ENCODE assay signal across 1 cellular context in genomic region chr12:6534914-6535696, GRCh38.
A peak's percentile ranks its signal among the peaks of the same experiment; 100 is the strongest.
TF ChIP-seq lines count a peak whose summit lies in the region.

No MANE protein-coding gene starts in this region.

TF ChIP-seq in K562, 482 proteins besides CTCF, POLR2A, EP300 and RAD21 (continued from another document and continues in another):
- peak; percentile 32; the same call in 1 of the 2 replicates for TF ChIP-seq MYC (IDR thresholded peaks at IDR 0.05; ENCODE audit: low read depth, low read length)
- TF ChIP-seq MYC (CRISPR knock-in tag; IDR thresholded peaks at IDR 0.05; ENCODE audit: borderline replicate concordance, low read depth): peak; percentile 43; the same call in 1 of the 2 replicates
- TF ChIP-seq ETV1 (tag; conservative IDR thresholded peaks at IDR 0.05; ENCODE audit: low read depth): 0 out of 2 replicates have a peak, but pooled peaks have one; percentile 10
- TF ChIP-seq ARID1B (IDR thresholded peaks at IDR 0.05): no peak
- no peak for TF ChIP-seq PRMT5 (CRISPR knock-in tag; IDR thresholded peaks at IDR 0.05)
- TF ChIP-seq KAT2B (IDR thresholded peaks at IDR 0.05; ENCODE audit: low read depth, low read length): no peak
- TF ChIP-seq NRF1 (conservative IDR thresholded peaks at IDR 0.05 in 1 of 2, IDR thresholded peaks at IDR 0.05 in 1 of 2): peak; percentile 69 to 76
- TF ChIP-seq, protein P1, sequence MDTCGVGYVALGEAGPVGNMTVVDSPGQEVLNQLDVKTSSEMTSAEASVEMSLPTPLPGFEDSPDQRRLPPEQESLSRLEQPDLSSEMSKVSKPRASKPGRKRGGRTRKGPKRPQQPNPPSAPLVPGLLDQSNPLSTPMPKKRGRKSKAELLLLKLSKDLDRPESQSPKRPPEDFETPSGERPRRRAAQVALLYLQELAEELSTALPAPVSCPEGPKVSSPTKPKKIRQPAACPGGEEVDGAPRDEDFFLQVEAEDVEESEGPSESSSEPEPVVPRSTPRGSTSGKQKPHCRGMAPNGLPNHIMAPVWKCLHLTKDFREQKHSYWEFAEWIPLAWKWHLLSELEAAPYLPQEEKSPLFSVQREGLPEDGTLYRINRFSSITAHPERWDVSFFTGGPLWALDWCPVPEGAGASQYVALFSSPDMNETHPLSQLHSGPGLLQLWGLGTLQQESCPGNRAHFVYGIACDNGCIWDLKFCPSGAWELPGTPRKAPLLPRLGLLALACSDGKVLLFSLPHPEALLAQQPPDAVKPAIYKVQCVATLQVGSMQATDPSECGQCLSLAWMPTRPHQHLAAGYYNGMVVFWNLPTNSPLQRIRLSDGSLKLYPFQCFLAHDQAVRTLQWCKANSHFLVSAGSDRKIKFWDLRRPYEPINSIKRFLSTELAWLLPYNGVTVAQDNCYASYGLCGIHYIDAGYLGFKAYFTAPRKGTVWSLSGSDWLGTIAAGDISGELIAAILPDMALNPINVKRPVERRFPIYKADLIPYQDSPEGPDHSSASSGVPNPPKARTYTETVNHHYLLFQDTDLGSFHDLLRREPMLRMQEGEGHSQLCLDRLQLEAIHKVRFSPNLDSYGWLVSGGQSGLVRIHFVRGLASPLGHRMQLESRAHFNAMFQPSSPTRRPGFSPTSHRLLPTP (IDR thresholded peaks at IDR 0.05; ENCODE audit: borderline replicate concordance, extremely low read depth, insufficient read length): no peak
- no peak for TF ChIP-seq NR1H2 (CRISPR knock-in tag; IDR thresholded peaks at IDR 0.05)
- TF ChIP-seq RBM15 (IDR thresholded peaks at IDR 0.05; ENCODE audit: insufficient read depth, low read length): no peak
- TF ChIP-seq, protein P2, sequence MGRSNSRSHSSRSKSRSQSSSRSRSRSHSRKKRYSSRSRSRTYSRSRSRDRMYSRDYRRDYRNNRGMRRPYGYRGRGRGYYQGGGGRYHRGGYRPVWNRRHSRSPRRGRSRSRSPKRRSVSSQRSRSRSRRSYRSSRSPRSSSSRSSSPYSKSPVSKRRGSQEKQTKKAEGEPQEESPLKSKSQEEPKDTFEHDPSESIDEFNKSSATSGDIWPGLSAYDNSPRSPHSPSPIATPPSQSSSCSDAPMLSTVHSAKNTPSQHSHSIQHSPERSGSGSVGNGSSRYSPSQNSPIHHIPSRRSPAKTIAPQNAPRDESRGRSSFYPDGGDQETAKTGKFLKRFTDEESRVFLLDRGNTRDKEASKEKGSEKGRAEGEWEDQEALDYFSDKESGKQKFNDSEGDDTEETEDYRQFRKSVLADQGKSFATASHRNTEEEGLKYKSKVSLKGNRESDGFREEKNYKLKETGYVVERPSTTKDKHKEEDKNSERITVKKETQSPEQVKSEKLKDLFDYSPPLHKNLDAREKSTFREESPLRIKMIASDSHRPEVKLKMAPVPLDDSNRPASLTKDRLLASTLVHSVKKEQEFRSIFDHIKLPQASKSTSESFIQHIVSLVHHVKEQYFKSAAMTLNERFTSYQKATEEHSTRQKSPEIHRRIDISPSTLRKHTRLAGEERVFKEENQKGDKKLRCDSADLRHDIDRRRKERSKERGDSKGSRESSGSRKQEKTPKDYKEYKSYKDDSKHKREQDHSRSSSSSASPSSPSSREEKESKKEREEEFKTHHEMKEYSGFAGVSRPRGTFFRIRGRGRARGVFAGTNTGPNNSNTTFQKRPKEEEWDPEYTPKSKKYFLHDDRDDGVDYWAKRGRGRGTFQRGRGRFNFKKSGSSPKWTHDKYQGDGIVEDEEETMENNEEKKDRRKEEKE (IDR thresholded peaks at IDR 0.05; ENCODE audit: borderline replicate concordance in 1 of 2, control insufficient read depth in 1 of 2, low read depth in 2 of 2, low read length in 1 of 2): 0 out of 4 replicates have a peak, but pooled peaks of 1 of the 2 experiments have one; percentile 16
- peak; percentile 96 for TF ChIP-seq RBFOX2 (IDR thresholded peaks at IDR 0.05; ENCODE audit: low read depth, low read length)
- TF ChIP-seq DDX20 (tag; IDR thresholded peaks at IDR 0.05; ENCODE audit: low read depth): no peak
- TF ChIP-seq CXXC5 (CRISPR knock-in tag; IDR thresholded peaks at IDR 0.05): no peak
- TF ChIP-seq ZNF133 (CRISPR knock-in tag; IDR thresholded peaks at IDR 0.05): no peak
- no peak for TF ChIP-seq SPI1 (IDR thresholded peaks at IDR 0.05; ENCODE audit: borderline replicate concordance, low read depth, low read length)
- TF ChIP-seq, protein P3, sequence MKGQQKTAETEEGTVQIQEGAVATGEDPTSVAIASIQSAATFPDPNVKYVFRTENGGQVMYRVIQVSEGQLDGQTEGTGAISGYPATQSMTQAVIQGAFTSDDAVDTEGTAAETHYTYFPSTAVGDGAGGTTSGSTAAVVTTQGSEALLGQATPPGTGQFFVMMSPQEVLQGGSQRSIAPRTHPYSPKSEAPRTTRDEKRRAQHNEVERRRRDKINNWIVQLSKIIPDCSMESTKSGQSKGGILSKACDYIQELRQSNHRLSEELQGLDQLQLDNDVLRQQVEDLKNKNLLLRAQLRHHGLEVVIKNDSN (CRISPR knock-in tag; IDR thresholded peaks at IDR 0.05): peak; percentile 95
- TF ChIP-seq BDP1 (IDR thresholded peaks at IDR 0.05; ENCODE audit: insufficient read depth, insufficient read length): no peak
- no peak for TF ChIP-seq ZNF12 (CRISPR knock-in tag; IDR thresholded peaks at IDR 0.05)
- TF ChIP-seq MED1 (CRISPR knock-in tag; IDR thresholded peaks at IDR 0.05; ENCODE audit: borderline replicate concordance): no peak
- no peak for TF ChIP-seq THAP7 (CRISPR knock-in tag; IDR thresholded peaks at IDR 0.05)
- no peak for TF ChIP-seq ZNF324 (CRISPR knock-in tag; IDR thresholded peaks at IDR 0.05)
- no peak for TF ChIP-seq SREBF2 (CRISPR knock-in tag; IDR thresholded peaks at IDR 0.05)
- TF ChIP-seq, protein P4, sequence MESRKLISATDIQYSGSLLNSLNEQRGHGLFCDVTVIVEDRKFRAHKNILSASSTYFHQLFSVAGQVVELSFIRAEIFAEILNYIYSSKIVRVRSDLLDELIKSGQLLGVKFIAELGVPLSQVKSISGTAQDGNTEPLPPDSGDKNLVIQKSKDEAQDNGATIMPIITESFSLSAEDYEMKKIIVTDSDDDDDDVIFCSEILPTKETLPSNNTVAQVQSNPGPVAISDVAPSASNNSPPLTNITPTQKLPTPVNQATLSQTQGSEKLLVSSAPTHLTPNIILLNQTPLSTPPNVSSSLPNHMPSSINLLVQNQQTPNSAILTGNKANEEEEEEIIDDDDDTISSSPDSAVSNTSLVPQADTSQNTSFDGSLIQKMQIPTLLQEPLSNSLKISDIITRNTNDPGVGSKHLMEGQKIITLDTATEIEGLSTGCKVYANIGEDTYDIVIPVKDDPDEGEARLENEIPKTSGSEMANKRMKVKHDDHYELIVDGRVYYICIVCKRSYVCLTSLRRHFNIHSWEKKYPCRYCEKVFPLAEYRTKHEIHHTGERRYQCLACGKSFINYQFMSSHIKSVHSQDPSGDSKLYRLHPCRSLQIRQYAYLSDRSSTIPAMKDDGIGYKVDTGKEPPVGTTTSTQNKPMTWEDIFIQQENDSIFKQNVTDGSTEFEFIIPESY (CRISPR knock-in tag; IDR thresholded peaks at IDR 0.05): no peak
- TF ChIP-seq NFE2 (IDR thresholded peaks at IDR 0.05; ENCODE audit: low read depth): peak; percentile 71
- no peak for TF ChIP-seq CREM (IDR thresholded peaks at IDR 0.05; ENCODE audit: low read depth)
- peak in 1 of 2 experiments; percentile 54; a peak in 1 of 4 replicates for TF ChIP-seq RCOR1 (IDR thresholded peaks at IDR 0.05; ENCODE audit: borderline replicate concordance in 1 of 2, low read depth in 2 of 2, low read length in 2 of 2)
- TF ChIP-seq ADNP (tag; IDR thresholded peaks at IDR 0.05): no peak
- TF ChIP-seq HDAC6 (IDR thresholded peaks at IDR 0.05; ENCODE audit: low read depth, low read length): no peak
- no peak for TF ChIP-seq ZNF551 (CRISPR knock-in tag; IDR thresholded peaks at IDR 0.05)
- no peak for TF ChIP-seq ETV6 (IDR thresholded peaks at IDR 0.05; ENCODE audit: borderline replicate concordance in 1 of 2, low read depth in 2 of 2, low read length in 1 of 2)
- TF ChIP-seq ETV6 (CRISPR knock-in tag; IDR thresholded peaks at IDR 0.05; ENCODE audit: borderline replicate concordance): no peak
- peak; percentile 42 for TF ChIP-seq HNRNPLL (IDR thresholded peaks at IDR 0.05; ENCODE audit: low read depth, low read length, poor library complexity, severe bottlenecking)
- TF ChIP-seq SOX6 (IDR thresholded peaks at IDR 0.05): no peak
- TF ChIP-seq CBFA2T3 (IDR thresholded peaks at IDR 0.05): no peak
- TF ChIP-seq, protein P5, sequence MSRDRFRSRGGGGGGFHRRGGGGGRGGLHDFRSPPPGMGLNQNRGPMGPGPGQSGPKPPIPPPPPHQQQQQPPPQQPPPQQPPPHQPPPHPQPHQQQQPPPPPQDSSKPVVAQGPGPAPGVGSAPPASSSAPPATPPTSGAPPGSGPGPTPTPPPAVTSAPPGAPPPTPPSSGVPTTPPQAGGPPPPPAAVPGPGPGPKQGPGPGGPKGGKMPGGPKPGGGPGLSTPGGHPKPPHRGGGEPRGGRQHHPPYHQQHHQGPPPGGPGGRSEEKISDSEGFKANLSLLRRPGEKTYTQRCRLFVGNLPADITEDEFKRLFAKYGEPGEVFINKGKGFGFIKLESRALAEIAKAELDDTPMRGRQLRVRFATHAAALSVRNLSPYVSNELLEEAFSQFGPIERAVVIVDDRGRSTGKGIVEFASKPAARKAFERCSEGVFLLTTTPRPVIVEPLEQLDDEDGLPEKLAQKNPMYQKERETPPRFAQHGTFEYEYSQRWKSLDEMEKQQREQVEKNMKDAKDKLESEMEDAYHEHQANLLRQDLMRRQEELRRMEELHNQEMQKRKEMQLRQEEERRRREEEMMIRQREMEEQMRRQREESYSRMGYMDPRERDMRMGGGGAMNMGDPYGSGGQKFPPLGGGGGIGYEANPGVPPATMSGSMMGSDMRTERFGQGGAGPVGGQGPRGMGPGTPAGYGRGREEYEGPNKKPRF (IDR thresholded peaks at IDR 0.05; ENCODE audit: low read depth, low read length): peak; percentile 18; the same call in 1 of the 2 replicates
- TF ChIP-seq ZC3H8 (IDR thresholded peaks at IDR 0.05): no peak
- no peak for TF ChIP-seq ZEB2 (IDR thresholded peaks at IDR 0.05)
- no peak for TF ChIP-seq PURB (CRISPR knock-in tag; IDR thresholded peaks at IDR 0.05; ENCODE audit: low read depth)
- TF ChIP-seq, protein P6, sequence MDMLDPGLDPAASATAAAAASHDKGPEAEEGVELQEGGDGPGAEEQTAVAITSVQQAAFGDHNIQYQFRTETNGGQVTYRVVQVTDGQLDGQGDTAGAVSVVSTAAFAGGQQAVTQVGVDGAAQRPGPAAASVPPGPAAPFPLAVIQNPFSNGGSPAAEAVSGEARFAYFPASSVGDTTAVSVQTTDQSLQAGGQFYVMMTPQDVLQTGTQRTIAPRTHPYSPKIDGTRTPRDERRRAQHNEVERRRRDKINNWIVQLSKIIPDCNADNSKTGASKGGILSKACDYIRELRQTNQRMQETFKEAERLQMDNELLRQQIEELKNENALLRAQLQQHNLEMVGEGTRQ (CRISPR knock-in tag; IDR thresholded peaks at IDR 0.05): peak; percentile 94
- TF ChIP-seq, protein P7, sequence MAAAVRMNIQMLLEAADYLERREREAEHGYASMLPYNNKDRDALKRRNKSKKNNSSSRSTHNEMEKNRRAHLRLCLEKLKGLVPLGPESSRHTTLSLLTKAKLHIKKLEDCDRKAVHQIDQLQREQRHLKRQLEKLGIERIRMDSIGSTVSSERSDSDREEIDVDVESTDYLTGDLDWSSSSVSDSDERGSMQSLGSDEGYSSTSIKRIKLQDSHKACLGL (CRISPR knock-in tag; IDR thresholded peaks at IDR 0.05; ENCODE audit: borderline replicate concordance, poor library complexity, severe bottlenecking): no peak
- no peak for TF ChIP-seq WHSC1 (IDR thresholded peaks at IDR 0.05; ENCODE audit: low read length)
- peak; percentile 89 for TF ChIP-seq ESRRA (IDR thresholded peaks at IDR 0.05; ENCODE audit: borderline replicate concordance, low read depth)
- no peak for TF ChIP-seq HBP1 (CRISPR knock-in tag; IDR thresholded peaks at IDR 0.05)
- TF ChIP-seq BRD9 (IDR thresholded peaks at IDR 0.05; ENCODE audit: low read depth, partially characterized antibody): no peak
